ENCODE assay signal across 28 cellular contexts in the genomic region with DNA sequence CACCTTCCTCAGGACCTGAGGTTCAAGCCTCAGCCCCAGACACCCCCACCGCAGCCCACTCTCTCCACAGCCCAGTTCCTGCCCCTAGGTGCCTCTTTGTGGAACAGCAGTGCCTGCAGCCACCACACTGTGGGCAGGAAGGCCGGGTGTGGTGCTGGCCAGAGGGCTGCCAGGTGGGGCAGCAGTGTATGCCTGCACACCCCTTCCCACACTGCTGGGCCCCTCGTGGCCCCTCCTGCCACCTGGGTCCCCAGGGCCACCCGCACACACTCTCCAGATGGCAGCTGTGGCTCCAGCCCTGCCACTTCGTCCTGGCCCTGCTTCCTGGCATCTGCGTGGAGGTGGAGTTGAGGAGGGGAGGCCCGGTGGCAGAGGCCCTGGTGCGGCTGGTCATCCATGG. TPM values are rescaled to one million over a fixed set of nuclear protein-coding genes. Genes with fewer than 3 reads are reported as not detected.
"Had no signal": no experiment of that assay in that cellular context is flagged by ENCODE, and none has a peak within 500 bp of the region (broad histone marks: within the 10 kb centered on the region; RNA-seq: fewer than 3 reads in every experiment).

No MANE protein-coding gene starts in this region.

- H3K27ac Mint-ChIP-seq: activated naive CD8-positive, alpha-beta T cell; activated T-helper 2 cell treated with anti-CD3 and anti-CD28 coated beads, Interferon-gamma antibody, Interleukin-2, Interleukin-4, amounts not matched to agents 10 μg/mL and 5 μg/mL and 100 μg/mL, durations not matched to agents 14 hours and 24 hours and 36 hours; memory B cell; T-helper 17 cell had no signal

- H3K4me1 ChIP-seq: adrenal gland, esophagus squamous epithelium, gastrocnemius medialis, stomach, suprapubic skin, tibial nerve had no signal

- H3K36me3 ChIP-seq: adrenal gland, esophagus squamous epithelium, gastrocnemius medialis, stomach, suprapubic skin, tibial nerve had no signal

- H3K27ac ChIP-seq: adrenal gland, esophagus squamous epithelium, gastrocnemius medialis, stomach, suprapubic skin, tibial nerve had no signal

- ATAC-seq: activated T-cell treated with anti-CD3 and anti-CD28 coated beads, Interleukin-2, amount 50 U/mL, for 4 hours; gastrocnemius medialis; left cardiac atrium; T-helper 17 cell had no signal

- H3K4me3 ChIP-seq: adrenal gland, esophagus squamous epithelium, gastrocnemius medialis, stomach, suprapubic skin, tibial nerve had no signal

- H3K9me3 Mint-ChIP-seq: activated T-cell treated with anti-CD3 and anti-CD28 coated beads, Interleukin-2, amount 50 U/mL, for 4 hours; activated T-helper 2 cell treated with anti-CD3 and anti-CD28 coated beads, Interferon-gamma antibody, Interleukin-2, Interleukin-4, amounts not matched to agents 10 μg/mL and 5 μg/mL and 100 μg/mL, durations not matched to agents 14 hours and 24 hours and 36 hours; memory B cell had no signal

- H3K27me3 ChIP-seq: esophagus squamous epithelium, gastrocnemius medialis, stomach, suprapubic skin, tibial nerve had no signal

- H3K36me3 Mint-ChIP-seq: activated naive CD8-positive, alpha-beta T cell had no signal

- H3K4me3 Mint-ChIP-seq: activated naive CD8-positive, alpha-beta T cell; activated T-cell treated with anti-CD3 and anti-CD28 coated beads, Interleukin-2, amount 50 U/mL, for 4 hours; memory B cell; T-helper 17 cell had no signal

- DNase-seq: activated CD4-positive, alpha-beta T cell treated with anti-CD3 and anti-CD28 coated beads for 4 hours; activated CD4-positive, alpha-beta T cell treated with anti-CD3 and anti-CD28 coated beads, Interleukin-2, amount 50 U/mL, for 48 hours; activated CD4-positive, CD25-positive, alpha-beta regulatory T cell; activated CD8-positive, alpha-beta memory T cell treated with anti-CD3 and anti-CD28 coated beads, Interleukin-2, amount 50 U/mL, for 48 hours; activated naive CD4-positive, alpha-beta T cell; activated T-cell treated with anti-CD3 and anti-CD28 coated beads, Interleukin-2, amount 50 U/mL, for 4 hours; adrenal gland; central memory CD4-positive, alpha-beta T cell; esophagus squamous epithelium; gastrocnemius medialis; head of caudate nucleus; hypothalamus; islet precursor cell; left cardiac atrium; occipital lobe; stimulated activated CD4-positive, alpha-beta T cell treated with anti-CD3 and anti-CD28 coated beads, Interleukin-2, amount 100 ng/mL, for 48 hours; stomach; T-helper 17 cell had no signal

- H3K9me3 ChIP-seq: adrenal gland, esophagus squamous epithelium, gastrocnemius medialis, stomach, suprapubic skin, tibial nerve had no signal

RNA-seq across cellular contexts. Expression of a gene that starts 35.1 kb away (rescaled TPM):
- total RNA-seq: activated CD8-positive, alpha-beta memory T cell treated with anti-CD3 and anti-CD28 coated beads for 36 hours; occipital lobe; urinary bladder had no signal

RNA-seq across cellular contexts. Expression of a gene that starts 39.0 kb away (rescaled TPM):
- total RNA-seq: activated CD8-positive, alpha-beta memory T cell treated with anti-CD3 and anti-CD28 coated beads for 36 hours; activated T-helper 2 cell treated with anti-CD3 and anti-CD28 coated beads, Interferon-gamma antibody, Interleukin-2, Interleukin-4, amounts not matched to agents 10 μg/mL and 5 μg/mL and 100 μg/mL, durations not matched to agents 14 hours and 24 hours and 36 hours; astrocyte; liver; occipital lobe; T-helper 17 cell had no signal
- polyA plus RNA-seq: neural cell had no signal

RNA-seq across cellular contexts. Expression of a gene that starts 58.2 kb away (rescaled TPM):
- total RNA-seq: activated CD8-positive, alpha-beta memory T cell treated with anti-CD3 and anti-CD28 coated beads for 36 hours had no signal
